In the genomic region with DNA sequence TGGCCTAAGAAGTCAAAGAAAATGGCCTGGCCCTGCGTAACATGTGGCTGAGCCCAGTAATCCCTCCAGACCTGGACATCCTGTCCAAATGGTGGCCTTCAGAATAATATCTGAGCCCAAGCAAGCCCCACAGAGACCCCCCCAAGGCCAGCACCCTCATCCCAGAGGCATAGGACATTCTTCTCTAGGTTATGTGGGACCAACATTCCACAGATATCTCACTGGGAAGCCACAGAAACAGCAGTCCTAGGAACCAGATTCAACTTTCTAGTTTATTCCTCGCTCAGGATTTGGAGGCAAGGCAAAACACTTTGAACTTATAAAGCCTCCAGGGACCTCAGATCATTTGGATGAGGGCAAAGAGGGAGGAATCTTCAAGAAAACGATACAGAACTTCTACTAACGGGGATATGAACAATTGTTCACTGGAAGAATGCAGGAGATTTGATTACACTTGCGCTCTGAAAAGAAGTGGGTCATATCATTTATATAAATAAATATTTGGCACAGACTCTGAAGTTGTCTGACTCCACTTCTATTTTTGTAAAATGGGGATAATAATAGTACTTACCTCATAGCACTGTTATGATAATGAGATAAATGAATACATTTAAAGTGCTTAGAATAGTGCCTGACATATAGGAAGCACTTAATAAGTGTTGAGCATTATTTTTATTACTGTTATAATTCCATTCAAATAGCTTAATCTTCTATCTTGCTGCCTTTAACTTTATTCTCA, we compare ENCODE assay signal across 28 cellular contexts.
DNase-seq lines count a peak whose midpoint lies in the region; ATAC-seq and TF ChIP-seq lines count a peak whose summit lies in the region.
"Had no signal": no experiment of that assay in that cellular context is flagged by ENCODE, and none has a peak within 500 bp of the region (broad histone marks: within the 10 kb centered on the region; RNA-seq: fewer than 3 reads in every experiment).

No MANE protein-coding gene starts in this region.

- H3K36me3 Mint-ChIP-seq in chondrocyte (ENCODE audit: low read depth) (no peaks in the 10 kb centered on the region), MCF 10A (ENCODE audit: insufficient read depth, unreplicated experiment) (no peaks in the 10 kb centered on the region)
- H3K36me3 Mint-ChIP-seq: memory B cell; naive thymus-derived CD8-positive, alpha-beta T cell; stimulated activated naive B cell treated with anti-CD40 and anti-IgM and Interleukin-4, amounts not matched to agents 10 μg/mL and 1 μg/mL and 100 μg/mL, for 72 hours had no signal

- H3K4me1 ChIP-seq in psoas muscle (peaks cover 20% of the 10 kb centered on the region), testis (no peaks in the 10 kb centered on the region)
- H3K4me1 ChIP-seq: parathyroid adenoma had no signal

- TF ChIP-seq CTCF in chondrocyte (IDR thresholded peaks at IDR 0.05), result no peak
- TF ChIP-seq CTCF in psoas muscle (IDR thresholded peaks at IDR 0.05), result no peak
- no peak for TF ChIP-seq CTCF in testis (IDR thresholded peaks at IDR 0.05)
- TF ChIP-seq CTCF in MCF 10A (IDR thresholded peaks at IDR 0.05; ENCODE audit: unreplicated experiment), result no peak

- CTCF ChIA-PET in MCF 10A (lab: Yijun Ruan, JAX), result no interaction called here

- H3K27me3 ChIP-seq in psoas muscle (ENCODE audit: insufficient read depth in 3 of 3, low read length in 2 of 3) (no peaks in the 10 kb centered on the region), testis (no peaks in the 10 kb centered on the region)
- H3K27me3 ChIP-seq: tibial nerve had no signal

- BruUV-seq in MCF 10A (replicated peaks; lab: Mats Ljungman, UMichigan), result no TSS peak

- POLR2A ChIA-PET in MCF 10A (lab: Yijun Ruan, JAX), result no interaction called here

- H3K4me3 ChIP-seq in psoas muscle, result no peak overlapping the region
- no peak overlapping the region for H3K4me3 ChIP-seq in testis
- H3K4me3 ChIP-seq: K562, tibial nerve had no signal

- H3K27ac ChIP-seq in psoas muscle, result peak overlapping the region; percentile 70
- no peak overlapping the region for H3K27ac ChIP-seq in testis
- H3K27ac ChIP-seq: parathyroid adenoma, VCaP had no signal

- no peaks in the 10 kb centered on the region for H3K9me3 ChIP-seq in psoas muscle
- H3K9me3 ChIP-seq in testis, result no peaks in the 10 kb centered on the region
- H3K9me3 ChIP-seq: tibial nerve had no signal

- H3K27ac Mint-ChIP-seq in chondrocyte (ENCODE audit: unreplicated experiment), result peak overlapping the region; percentile 76
- H3K27ac Mint-ChIP-seq in MCF 10A (ENCODE audit: low read depth, unreplicated experiment), result no peak overlapping the region
- H3K27ac Mint-ChIP-seq: memory B cell; naive thymus-derived CD8-positive, alpha-beta T cell; stimulated activated naive B cell treated with anti-CD40 and anti-IgM and Interleukin-4, amounts not matched to agents 10 μg/mL and 1 μg/mL and 100 μg/mL, for 72 hours had no signal

- no peaks in the 10 kb centered on the region for H3K36me3 ChIP-seq in psoas muscle (ENCODE audit: insufficient read depth in 1 of 2, low read depth in 1 of 2)
- no peaks in the 10 kb centered on the region for H3K36me3 ChIP-seq in testis (ENCODE audit: low read depth, missing control alignments)
- H3K36me3 ChIP-seq: tibial nerve had no signal

- WGBS in psoas muscle, 3 donors, result 25 to 27% (median 26%) methylated on average over 5 of the region's 5 CpGs
- WGBS in testis, 2 donors, result 33 to 50% methylated on average over 5 of the region's 5 CpGs

- intact Hi-C loops in left cardiac atrium (cut with DNase I) (loop anchor here in 1 of 2 donors (10.0 kb wide), 1 partner anchor 168 kb away; the partner anchor contains the start of gene NUAK1), psoas muscle (cut with DNase I) (loop anchor here (2.0 kb wide), 2 partner anchors 44 to 260 kb away; no protein-coding TSS in a partner anchor), testis (cut with DNase I; ENCODE audit: low total_unique reads) (no loop called here), MCF 10A (cut with micrococcal nuclease) (no loop called here)

- H3K4me3 Mint-ChIP-seq in chondrocyte (ENCODE audit: unreplicated experiment) (no peak overlapping the region), MCF 10A (ENCODE audit: unreplicated experiment) (no peak overlapping the region)
- H3K4me3 Mint-ChIP-seq: memory B cell; naive thymus-derived CD8-positive, alpha-beta T cell; stimulated activated naive B cell treated with anti-CD40 and anti-IgM and Interleukin-4, amounts not matched to agents 10 μg/mL and 1 μg/mL and 100 μg/mL, for 72 hours had no signal

- ATAC-seq in left cardiac atrium, result peak; percentile 82 to 84
- ATAC-seq in psoas muscle, result peak; percentile 92 to 98 (median 94)
- no peak for ATAC-seq in GM21717 (IDR thresholded peaks at IDR 0.05; ENCODE audit: unreplicated experiment)
- ATAC-seq: K562; naive thymus-derived CD8-positive, alpha-beta T cell; PC-3; stimulated activated naive B cell treated with anti-CD40 and anti-IgM and Interleukin-4, amounts not matched to agents 10 μg/mL and 1 μg/mL and 100 μg/mL, for 72 hours had no signal

- H3K4me1 Mint-ChIP-seq in chondrocyte (ENCODE audit: low read depth) (peaks cover 27% of the 10 kb centered on the region), MCF 10A (ENCODE audit: insufficient read depth, unreplicated experiment) (peaks cover 6% of the 10 kb centered on the region)
- H3K4me1 Mint-ChIP-seq: memory B cell; stimulated activated naive B cell treated with anti-CD40 and anti-IgM and Interleukin-4, amounts not matched to agents 10 μg/mL and 1 μg/mL and 100 μg/mL, for 72 hours had no signal

- no peak for TF ChIP-seq POLR2A in testis (IDR thresholded peaks at IDR 0.05)

- no peaks in the 10 kb centered on the region for H3K27me3 Mint-ChIP-seq in chondrocyte (ENCODE audit: low read depth)
- no peaks in the 10 kb centered on the region for H3K27me3 Mint-ChIP-seq in MCF 10A (ENCODE audit: insufficient read depth, unreplicated experiment)
- H3K27me3 Mint-ChIP-seq: stimulated activated naive B cell treated with anti-CD40 and anti-IgM and Interleukin-4, amounts not matched to agents 10 μg/mL and 1 μg/mL and 100 μg/mL, for 72 hours had no signal

- H3K9me3 Mint-ChIP-seq in chondrocyte (ENCODE audit: low read depth) (peaks cover 2% of the 10 kb centered on the region), MCF 10A (ENCODE audit: unreplicated experiment) (no peaks in the 10 kb centered on the region)
- H3K9me3 Mint-ChIP-seq: stimulated activated naive B cell treated with anti-CD40 and anti-IgM and Interleukin-4, amounts not matched to agents 10 μg/mL and 1 μg/mL and 100 μg/mL, for 72 hours had no signal

- DNase-seq in LHCN-M2 (ENCODE audit: low read depth), result peak; percentile 14
- DNase-seq in chondrocyte (ENCODE audit: low spot score), result no peak
- no peak for DNase-seq in left cardiac atrium
- DNase-seq in psoas muscle, result no peak
- no peak for DNase-seq in testis
- no peak for DNase-seq in MCF 10A (ENCODE audit: unreplicated experiment)
- no peak for DNase-seq in NOMO-1 (lab: John Stamatoyannopoulos, UW; ENCODE audit: unreplicated experiment in 2 of 2)
- DNase-seq: activated CD4-positive, alpha-beta T cell treated with anti-CD3 and anti-CD28 coated beads, Interleukin-2, amount 50 U/mL, for 1 hour; activated CD8-positive, alpha-beta memory T cell treated with anti-CD3 and anti-CD28 coated beads, Interleukin-2, amount 50 U/mL, for 48 hours; activated gamma-delta T cell; C1 segment of cervical spinal cord; Calu3; H7; MV-4-11; naive thymus-derived CD8-positive, alpha-beta T cell; NCI-H1694 treated with DMSO at 0.1 percent for 48 hours; NCI-H226; PC-3; SIG-M5; stimulated activated CD4-positive, alpha-beta T cell treated with anti-CD3 and anti-CD28 coated beads, Interleukin-2, amount 100 ng/mL, for 24 hours; stimulated activated naive B cell treated with anti-CD40 and anti-IgM and Interleukin-4, amounts not matched to agents 10 μg/mL and 1 μg/mL and 100 μg/mL, for 72 hours; T-helper 2 cell had no signal

Comparison
In these comparisons a context has a peak if more than half of its experiments do, and no peak if none do; other contexts are left out.
1. intact Hi-C loops: an anchor here in psoas muscle (2.0 kb wide); none called in testis and MCF 10A.